ENCODE assay signal across 10 cellular contexts in the genomic region with DNA sequence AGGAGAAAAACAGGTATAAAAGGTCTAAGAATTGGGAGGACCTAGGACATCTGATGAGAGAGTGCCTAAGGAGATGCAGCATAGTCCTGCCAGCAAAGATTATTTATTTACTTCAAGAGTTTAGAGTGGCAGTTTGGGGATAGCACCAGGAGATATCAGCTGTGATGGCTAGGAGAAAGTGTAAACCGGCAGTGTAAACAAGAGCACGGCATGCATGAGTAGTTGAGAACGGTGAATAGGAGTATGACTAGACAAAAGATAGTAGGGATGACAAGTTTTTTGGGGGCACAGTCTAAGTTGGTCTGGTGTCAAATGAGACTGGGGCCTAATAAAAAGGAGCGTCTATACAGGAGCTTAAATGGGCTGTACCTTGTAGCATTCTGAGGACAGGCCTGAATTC. TPM values are rescaled to one million over a fixed set of nuclear protein-coding genes. Genes with fewer than 3 reads are reported as not detected.
"Had no signal": no experiment of that assay in that cellular context is flagged by ENCODE, and none has a peak within 500 bp of the region (broad histone marks: within the 10 kb centered on the region; RNA-seq: fewer than 3 reads in every experiment).

No MANE protein-coding gene starts in this region.

RNA-seq across cellular contexts. Expression of gene HPGDS, which starts 48.7 kb away (rescaled TPM):
- total RNA-seq: activated B cell treated with CpG ODN at 0.5 μM for 24 hours; activated CD4-positive, alpha-beta T cell treated with anti-CD3 and anti-CD28 coated beads, Interleukin-2, amount 10 ng/mL, durations not matched to agents 24 days and 14 days; activated CD8-positive, alpha-beta memory T cell treated with anti-CD3 and anti-CD28 coated beads for 36 hours; activated CD8-positive, alpha-beta T cell treated with anti-CD3 and anti-CD28 coated beads for 36 hours; activated naive CD4-positive, alpha-beta T cell treated with anti-CD3 and anti-CD28 coated beads for 36 hours; activated naive CD8-positive, alpha-beta T cell treated with anti-CD3 and anti-CD28 coated beads for 36 hours; activated T-cell treated with anti-CD3 and anti-CD28 coated beads, Interleukin-2, amount 50 U/mL, for 72 hours; activated T-helper 1 cell treated with anti-CD3 and anti-CD28 coated beads, Interleukin-12 subunit alpha, Interleukin-12 subunit beta, Interleukin-2, Interleukin-4 antibody, amounts not matched to agents 30 ng/mL and 10 ng/mL and 1 ng/mL, durations not matched to agents 14 hours and 24 hours and 36 hours; astrocyte; T-helper 1 cell treated with Interleukin-12 subunit alpha and Interleukin-12 subunit beta and Interleukin-4 antibody, amounts not matched to agents 30 ng/mL and 1 ng/mL, for 36 hours had no signal
